8 cellular contexts compared by ENCODE assay signal in the genomic region with DNA sequence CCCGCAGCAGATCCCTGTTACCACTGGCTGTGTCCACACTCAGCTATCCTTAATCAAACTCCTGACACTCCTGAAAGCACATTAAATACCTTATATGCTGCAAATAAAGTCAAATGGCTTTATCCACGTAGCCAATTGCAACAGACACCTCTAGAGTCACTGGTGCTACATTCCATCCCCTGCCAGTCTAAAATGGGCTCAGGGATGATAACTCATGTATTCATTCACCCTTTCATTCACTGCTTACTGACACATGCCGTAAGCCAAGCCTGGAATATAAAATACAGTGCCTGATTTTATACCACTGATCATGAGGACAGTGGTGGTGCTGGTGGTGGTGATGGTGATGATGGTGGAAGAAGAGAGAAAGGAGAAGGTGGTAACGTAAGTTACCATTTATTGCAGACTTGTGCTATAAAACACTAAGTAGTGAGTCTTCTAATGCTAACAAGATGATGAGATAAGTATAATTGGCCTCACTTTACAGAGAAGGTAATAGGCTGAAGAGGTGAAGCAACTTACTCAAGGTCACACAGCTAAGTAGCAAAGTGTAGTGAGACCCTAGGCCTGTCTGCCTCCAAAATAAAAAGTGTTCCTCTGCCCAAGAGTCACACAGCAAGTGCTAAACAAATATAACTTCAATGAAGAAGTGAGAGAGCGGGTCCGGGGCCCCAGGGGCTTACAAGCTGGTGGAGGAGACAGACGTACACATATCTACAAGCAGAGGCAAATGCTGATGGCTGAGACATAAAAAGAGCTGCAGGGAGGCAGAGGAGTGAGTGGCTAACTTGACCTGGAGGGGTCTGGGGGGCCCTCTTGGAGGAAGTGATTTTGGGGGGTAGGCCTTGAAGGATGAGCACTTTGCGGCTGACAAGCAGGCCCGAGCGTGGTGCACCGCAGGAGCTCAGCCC. TPM values are rescaled to one million over a fixed set of nuclear protein-coding genes. Genes with fewer than 3 reads are reported as not detected.
A peak's percentile ranks its signal among the peaks of the same experiment; 100 is the strongest.
DNase-seq lines count a peak whose midpoint lies in the region; ATAC-seq, FAIRE-seq and TF ChIP-seq lines count a peak whose summit lies in the region.

No MANE protein-coding gene starts in this region.

- H3K36me3 ChIP-seq in RWPE2 (ENCODE audit: low read depth), result no peaks in the 10 kb centered on the region

- no peaks in the 10 kb centered on the region for H3K9me3 ChIP-seq in RWPE2 (ENCODE audit: severe bottlenecking)

- FAIRE-seq in GM12891 (lab: Jason Lieb, UNC), result no peak

- ATAC-seq in GM21529 (IDR thresholded peaks at IDR 0.05; ENCODE audit: unreplicated experiment), result peak; percentile 2
- ATAC-seq in RWPE2 (ENCODE audit: low read depth), result no peak
- ATAC-seq in GM19452 (IDR thresholded peaks at IDR 0.05; ENCODE audit: unreplicated experiment), result no peak
- ATAC-seq in HG02870 (IDR thresholded peaks at IDR 0.05; ENCODE audit: unreplicated experiment), result no peak

- no peaks in the 10 kb centered on the region for H3K27me3 ChIP-seq in RWPE2 (ENCODE audit: insufficient read depth, poor library complexity, severe bottlenecking)

- H3K4me1 ChIP-seq in RWPE2 (ENCODE audit: insufficient read depth, poor library complexity, severe bottlenecking), result no peaks in the 10 kb centered on the region

- H3K27ac ChIP-seq in RWPE2 (ENCODE audit: poor library complexity, severe bottlenecking), result no peak overlapping the region

- H3K4me3 ChIP-seq in RWPE2 (ENCODE audit: severe bottlenecking), result peak overlapping the region; percentile 89
- H3K4me3 ChIP-seq in fibroblast of mammary gland (ENCODE audit: control insufficient read depth, low read depth, low read length), result peak overlapping the region; percentile 70
- peak overlapping the region; percentile 78 for H3K4me3 ChIP-seq in skeletal muscle cell (ENCODE audit: low read depth, low read length)

- TF ChIP-seq CTCF in RWPE2 (IDR thresholded peaks at IDR 0.05; ENCODE audit: poor library complexity, severe bottlenecking), result no peak
- TF ChIP-seq CTCF in fibroblast of mammary gland (conservative IDR thresholded peaks at IDR 0.05; ENCODE audit: control insufficient read depth, insufficient read depth, low read depth, low read length), result no peak

- no peak for TF ChIP-seq POLR2A in GM12891 (IDR thresholded peaks at IDR 0.05; ENCODE audit: low read depth, low read length)

- DNase-seq in RWPE2 (ENCODE audit: low spot score), result no peak
- no peak for DNase-seq in fibroblast of mammary gland (ENCODE audit: low read depth)
- no peak for DNase-seq in skeletal muscle cell (ENCODE audit: low read depth)
- DNase-seq in NCI-H345 (lab: John Stamatoyannopoulos, UW), result no peak
- no peak for DNase-seq in GM12891 (ENCODE audit: insufficient read length, low spot score)

TF ChIP-seq in GM12891, 5 proteins besides CTCF, POLR2A, EP300 and RAD21:
- TF ChIP-seq PAX5 (IDR thresholded peaks at IDR 0.05; ENCODE audit: insufficient read depth, low read length, severe bottlenecking), result no peak
- no peak for TF ChIP-seq POU2F2 (IDR thresholded peaks at IDR 0.05; ENCODE audit: low read depth, low read length)
- TF ChIP-seq TAF1 (IDR thresholded peaks at IDR 0.05; ENCODE audit: low read depth, low read length), result no peak
- TF ChIP-seq SPI1 (IDR thresholded peaks at IDR 0.05; ENCODE audit: low read depth, low read length), result no peak
- TF ChIP-seq POLR2AphosphoS5 (IDR thresholded peaks at IDR 0.05; ENCODE audit: low read depth, low read length), result no peak
TF ChIP-seq in GM12891: peak in this region for 0.

RNA-seq across cellular contexts. Expression of a gene that starts 1.2 kb away (rescaled TPM):
- polyA plus RNA-seq in GM12891 (2012; ENCODE audit: low read depth, missing spikeins), result 1.3 TPM
